7 cellular contexts compared by ENCODE assay signal in genomic region chr6:118400098-118400497, GRCh38.
"Had no signal": no experiment of that assay in that cellular context is flagged by ENCODE, and none has a peak within 500 bp of the region (broad histone marks: within the 10 kb centered on the region; RNA-seq: fewer than 3 reads in every experiment).

No MANE protein-coding gene starts in this region.

- H3K9me3 ChIP-seq: HAP-1 had no signal

- H2AFZ ChIP-seq: GM23248 had no signal

- H3K9me3 Mint-ChIP-seq: HFFc6 had no signal

- H3K4me3 Mint-ChIP-seq: HFFc6 had no signal

- H3K9ac ChIP-seq: GM23248 had no signal

- ATAC-seq: HCT116 had no signal

- H3K36me3 ChIP-seq: HAP-1 had no signal

- H3K27ac ChIP-seq: GM23248, HL-60 had no signal

- H3K27ac Mint-ChIP-seq: HFFc6 had no signal

- H3K4me1 ChIP-seq: HAP-1 had no signal

- DNase-seq: GM23248, GOT3, H7, HFFc6 had no signal

- H3K4me3 ChIP-seq: GM23248, HAP-1 had no signal
